In genomic region chr11:125935629-125936199, GRCh38 we compare ENCODE assay signal across 23 cellular contexts. TPM values are rescaled to one million over a fixed set of nuclear protein-coding genes. Genes with fewer than 3 reads are reported as not detected.
DNase-seq lines count a peak whose midpoint lies in the region; TF ChIP-seq lines count a peak whose summit lies in the region.
"Had no signal": no experiment of that assay in that cellular context is flagged by ENCODE, and none has a peak within 500 bp of the region (broad histone marks: within the 10 kb centered on the region; RNA-seq: fewer than 3 reads in every experiment).

No MANE protein-coding gene starts in this region.

- H3K27me3 Mint-ChIP-seq in nephron (ENCODE audit: low read depth) = peaks cover 5% of the 10 kb centered on the region
- H3K27me3 Mint-ChIP-seq in activated naive CD4-positive, alpha-beta T cell treated with anti-CD3 and anti-CD28 coated beads for 36 hours (ENCODE audit: low read depth) = no peaks in the 10 kb centered on the region

- POLR2A ChIA-PET in SK-N-SH (lab: Yijun Ruan, JAX) = interaction anchor here (0.9 to 1.3 kb wide), 2 partner anchors 33 to 175 kb away, joined by 4 read pairs; partner anchors contain the start of gene PUS3

- no peaks in the 10 kb centered on the region for H3K9me2 ChIP-seq in SK-N-SH

- TF ChIP-seq EP300 in SK-N-SH (IDR thresholded peaks at IDR 0.05; ENCODE audit: borderline replicate concordance in 1 of 2, low read depth in 1 of 2, low read length in 1 of 2) = peak; percentile 63 to 94; a peak in 3 of 4 replicates

- no peak for TF ChIP-seq CTCF in BE2C (IDR thresholded peaks at IDR 0.05; ENCODE audit: low read depth, low read length)
- TF ChIP-seq CTCF in SK-N-SH (IDR thresholded peaks at IDR 0.05) = no peak
- no peak for TF ChIP-seq CTCF in nephron (IDR thresholded peaks at IDR 0.05; ENCODE audit: unreplicated experiment in 3 of 3)

- no peaks in the 10 kb centered on the region for H3K9me3 Mint-ChIP-seq in nephron
- H3K9me3 Mint-ChIP-seq in activated naive CD4-positive, alpha-beta T cell treated with anti-CD3 and anti-CD28 coated beads for 36 hours = no peaks in the 10 kb centered on the region
- H3K9me3 Mint-ChIP-seq: CD8-positive, alpha-beta memory T cell; immature natural killer cell had no signal

- peaks cover 66% of the 10 kb centered on the region for H3K4me1 Mint-ChIP-seq in nephron
- H3K4me1 Mint-ChIP-seq in activated naive CD4-positive, alpha-beta T cell treated with anti-CD3 and anti-CD28 coated beads for 36 hours (ENCODE audit: low read depth) = peaks cover 8% of the 10 kb centered on the region
- H3K4me1 Mint-ChIP-seq: immature natural killer cell had no signal

- CTCF ChIA-PET in SK-N-SH (lab: Yijun Ruan, JAX) = interaction anchor here (0.7 to 2.0 kb wide), 10 partner anchors 9 to 258 kb away, joined by 3 to 12 read pairs (median 4); no protein-coding TSS in a partner anchor
- CTCF ChIA-PET in activated naive CD4-positive, alpha-beta T cell treated with anti-CD3 and anti-CD28 coated beads for 36 hours (lab: Charles Lee) = interaction anchor here (0.6 kb wide), 2 partner anchors 14 to 1059 kb away, joined by 3 read pairs; no protein-coding TSS in a partner anchor

- H3K27me3 ChIP-seq in BE2C (no peaks in the 10 kb centered on the region), SK-N-SH (ENCODE audit: insufficient read depth) (no peaks in the 10 kb centered on the region)
- H3K27me3 ChIP-seq: esophagus muscularis mucosa, SJSA1 had no signal

- H3K9me3 ChIP-seq in BE2C (no peaks in the 10 kb centered on the region), SK-N-SH (no peaks in the 10 kb centered on the region)
- H3K9me3 ChIP-seq: esophagus muscularis mucosa, SJSA1 had no signal

- H3K4me2 ChIP-seq in SK-N-SH = no peak overlapping the region
- H3K4me2 ChIP-seq: PC-9 had no signal

- intact Hi-C loops in activated naive CD4-positive, alpha-beta T cell treated with anti-CD3 and anti-CD28 coated beads for 36 hours (cut with micrococcal nuclease) = no loop called here

- H3F3A ChIP-seq in SK-N-SH (replicated peaks; ENCODE audit: insufficient read depth) = no peaks in the 10 kb centered on the region

- H2AFZ ChIP-seq in SK-N-SH (ENCODE audit: low read depth) = no peak overlapping the region
- H2AFZ ChIP-seq: PC-9 had no signal

- no peaks in the 10 kb centered on the region for H3K36me3 ChIP-seq in BE2C
- no peaks in the 10 kb centered on the region for H3K36me3 ChIP-seq in SK-N-SH (replicated peaks in 1 of 2; ENCODE audit: control insufficient read depth in 1 of 2, insufficient read depth in 2 of 2, low read length in 1 of 2)
- H3K36me3 ChIP-seq: esophagus muscularis mucosa, SJSA1 had no signal

- peak; percentile 31 for TF ChIP-seq RAD21 in SK-N-SH (IDR thresholded peaks at IDR 0.05; ENCODE audit: low read length)

- H4K20me1 ChIP-seq in SK-N-SH (ENCODE audit: insufficient read depth) = no peaks in the 10 kb centered on the region

- H3K79me2 ChIP-seq in SK-N-SH (ENCODE audit: insufficient read depth) = no peaks in the 10 kb centered on the region

- peak; percentile 75 for DNase-seq in BE2C
- DNase-seq in SK-N-SH = peak; percentile 88
- DNase-seq in NCI-H2171 treated with DMSO at 0.1 percent for 48 hours (lab: John Stamatoyannopoulos, UW) = no peak
- DNase-seq in UCSD-AML1 (lab: John Stamatoyannopoulos, UW; ENCODE audit: unreplicated experiment) = no peak
- DNase-seq in activated naive CD4-positive, alpha-beta T cell treated with anti-CD3 and anti-CD28 coated beads for 36 hours = no peak
- DNase-seq: activated CD4-positive, CD25-positive, alpha-beta regulatory T cell treated with anti-CD3 and anti-CD28 coated beads, Interleukin-2, amount 50 U/mL, for 72 hours; CD8-positive, alpha-beta memory T cell; DMS79 treated with DMSO at 0.1 percent for 48 hours; effector CD4-positive, alpha-beta T cell; immature natural killer cell; left ventricle myocardium superior; NCI-H1436 treated with DMSO at 0.1 percent for 48 hours; NCI-H82; PC-9; T-helper 9 cell had no signal

- H3K4me3 Mint-ChIP-seq in nephron = peak overlapping the region in 1 of 3 experiments; percentile 8
- H3K4me3 Mint-ChIP-seq in activated naive CD4-positive, alpha-beta T cell treated with anti-CD3 and anti-CD28 coated beads for 36 hours = no peak overlapping the region
- H3K4me3 Mint-ChIP-seq: CD8-positive, alpha-beta memory T cell; immature natural killer cell had no signal

- peaks cover 11% of the 10 kb centered on the region; the same call in 1 of the 2 replicates for H3K4me1 ChIP-seq in BE2C
- H3K4me1 ChIP-seq in SK-N-SH (ENCODE audit: control insufficient read depth in 1 of 2, insufficient read depth in 2 of 2, low read depth in 1 of 2, low read length in 1 of 2) = peaks cover 0 to 24% of the 10 kb centered on the region in 2 experiments; a peak in 2 of 4 replicates
- H3K4me1 ChIP-seq: SJSA1 had no signal

- peak overlapping the region; percentile 91 to 96 (median 91) for H3K27ac Mint-ChIP-seq in nephron
- no peak overlapping the region for H3K27ac Mint-ChIP-seq in activated naive CD4-positive, alpha-beta T cell treated with anti-CD3 and anti-CD28 coated beads for 36 hours
- H3K27ac Mint-ChIP-seq: activated naive CD4-positive, alpha-beta T cell treated with anti-CD3 and anti-CD28 coated beads, Interleukin-2, amount 50 U/mL, for 72 hours; CD8-positive, alpha-beta memory T cell; immature natural killer cell had no signal

- WGBS in SK-N-SH (ENCODE audit: low lambda C conversion rate) = 21% methylated on average over 12 of the region's 12 CpGs

- H3K27ac ChIP-seq in SK-N-SH (ENCODE audit: low read depth in 2 of 2, low read length in 1 of 2) = peak overlapping the region in 1 of 2 experiments; percentile 77; a peak in 2 of 4 replicates
- H3K27ac ChIP-seq: esophagus muscularis mucosa, PC-9, SJSA1 had no signal

- no peaks in the 10 kb centered on the region for H3K36me3 Mint-ChIP-seq in nephron (ENCODE audit: low read depth)
- H3K36me3 Mint-ChIP-seq in activated naive CD4-positive, alpha-beta T cell treated with anti-CD3 and anti-CD28 coated beads for 36 hours (ENCODE audit: low read depth) = no peaks in the 10 kb centered on the region
- H3K36me3 Mint-ChIP-seq: activated naive CD4-positive, alpha-beta T cell treated with anti-CD3 and anti-CD28 coated beads, Interleukin-2, amount 50 U/mL, for 72 hours; CD8-positive, alpha-beta memory T cell; immature natural killer cell had no signal

- no peak overlapping the region for H3K9ac ChIP-seq in SK-N-SH

- H3K4me3 ChIP-seq in BE2C (ENCODE audit: low read depth, low read length) = no peak overlapping the region
- H3K4me3 ChIP-seq in SK-N-SH (ENCODE audit: low read depth in 2 of 2, low read length in 1 of 2) = peak overlapping the region in 1 of 2 experiments; percentile 9; a peak in 1 of 4 replicates
- H3K4me3 ChIP-seq: esophagus muscularis mucosa, PC-9, SJSA1 had no signal

TF ChIP-seq in SK-N-SH, 30 proteins besides CTCF, POLR2A, EP300 and RAD21 (continues in another document):
- peak; percentile 90 for TF ChIP-seq CHD2 (IDR thresholded peaks at IDR 0.05; ENCODE audit: low read length, partially characterized antibody)
- no peak for TF ChIP-seq ELF1 (IDR thresholded peaks at IDR 0.05)
- peak; percentile 93 for TF ChIP-seq POLR2AphosphoS5 (IDR thresholded peaks at IDR 0.05; ENCODE audit: low read depth, low read length)
- TF ChIP-seq USF2 (IDR thresholded peaks at IDR 0.05; ENCODE audit: borderline replicate concordance, low read depth, low read length) = no peak
- TF ChIP-seq TAF1 (IDR thresholded peaks at IDR 0.05; ENCODE audit: borderline replicate concordance, low read depth, low read length) = no peak
- TF ChIP-seq TCF12 (IDR thresholded peaks at IDR 0.05) = peak; percentile 99
- TF ChIP-seq TEAD4 (IDR thresholded peaks at IDR 0.05; ENCODE audit: borderline replicate concordance, insufficient read depth) = 0 out of 2 replicates have a peak, but pooled peaks have one; percentile 39
- peak; percentile 91 for TF ChIP-seq NFIC (IDR thresholded peaks at IDR 0.05; ENCODE audit: borderline replicate concordance)
- 0 out of 2 replicates have a peak, but pooled peaks have one; percentile 42 for TF ChIP-seq FOXM1 (IDR thresholded peaks at IDR 0.05; ENCODE audit: low read depth)
- no peak for TF ChIP-seq NRF1 (IDR thresholded peaks at IDR 0.05; ENCODE audit: low read depth, low read length)
- peak; percentile 93 for TF ChIP-seq FOXJ3 (CRISPR knock-in tag; IDR thresholded peaks at IDR 0.05)
- TF ChIP-seq SMC3 (IDR thresholded peaks at IDR 0.05; ENCODE audit: low read depth, low read length) = no peak
- no peak for TF ChIP-seq MEF2A (IDR thresholded peaks at IDR 0.05; ENCODE audit: borderline replicate concordance, low read depth)

RNA-seq across cellular contexts. Expression of gene VSIG10L2, which starts 10.1 kb away (rescaled TPM):
- 1.3 TPM for polyA plus RNA-seq in BE2C (2012; ENCODE audit: insufficient read depth, insufficient read length, low read depth)
- polyA plus RNA-seq in SK-N-SH (2012; rRNA removed) = 0.02 and 0.16 TPM in 2 replicates
- polyA plus RNA-seq in SK-N-SH (2012; cell fraction: cytosol; rRNA removed) = 0.01 and 0.05 TPM in 2 replicates
- 0.16 and 0.85 TPM in 2 replicates for polyA plus RNA-seq in SK-N-SH (2012; cell fraction: nucleus; rRNA removed)
- not detected for total RNA-seq in activated naive CD4-positive, alpha-beta T cell treated with anti-CD3 and anti-CD28 coated beads for 36 hours
- total RNA-seq: activated naive CD4-positive, alpha-beta T cell treated with anti-CD3 and anti-CD28 coated beads, Interleukin-2, amount 50 U/mL, for 72 hours; CD8-positive, alpha-beta memory T cell; cerebellum; left ventricle myocardium superior; M059J; PC-9; SJSA1; temporal lobe had no signal
- polyA plus RNA-seq: AG04450; CD8-positive, alpha-beta memory T cell; immature natural killer cell had no signal

RNA-seq across cellular contexts. Expression of gene DDX25, which starts 31.4 kb away (rescaled TPM):
- polyA plus RNA-seq in BE2C (2012; ENCODE audit: insufficient read depth, insufficient read length, low read depth) = 5.5 TPM
- polyA plus RNA-seq in SK-N-SH (2012; rRNA removed) = 0.12 and 0.39 TPM in 2 replicates
- polyA plus RNA-seq in SK-N-SH (2012; cell fraction: cytosol; rRNA removed) = 0.24 and 0.42 TPM in 2 replicates
- polyA plus RNA-seq in SK-N-SH (2012; cell fraction: nucleus; rRNA removed) = 0.29 TPM in 2 replicates
- not detected for total RNA-seq in activated naive CD4-positive, alpha-beta T cell treated with anti-CD3 and anti-CD28 coated beads for 36 hours
- total RNA-seq: left ventricle myocardium superior, M059J, SJSA1 had no signal
- polyA plus RNA-seq: AG04450; CD8-positive, alpha-beta memory T cell; immature natural killer cell had no signal

RNA-seq across cellular contexts. Expression of gene PUS3, which starts 32.7 kb away (rescaled TPM):
- 67.5 TPM for polyA plus RNA-seq in BE2C (2012; ENCODE audit: insufficient read depth, insufficient read length, low read depth)
- polyA plus RNA-seq in SK-N-SH (2012; rRNA removed) = 7.0 and 8.3 TPM in 2 replicates
- polyA plus RNA-seq in SK-N-SH (2012; cell fraction: cytosol; rRNA removed) = 9.7 and 11.4 TPM in 2 replicates
- 3.1 and 5.0 TPM in 2 replicates for polyA plus RNA-seq in SK-N-SH (2012; cell fraction: nucleus; rRNA removed)
- total RNA-seq in activated naive CD4-positive, alpha-beta T cell treated with anti-CD3 and anti-CD28 coated beads for 36 hours = 10 to 100 TPM; 14.9 to 18.5 TPM

RNA-seq across cellular contexts. Expression of gene HYLS1, which starts 48.2 kb away (rescaled TPM):
- polyA plus RNA-seq in BE2C (2012; ENCODE audit: insufficient read depth, insufficient read length, low read depth) = 4.4 TPM
- polyA plus RNA-seq in SK-N-SH (2012; rRNA removed) = 1.3 and 1.4 TPM in 2 replicates
- 1.9 TPM in 2 replicates for polyA plus RNA-seq in SK-N-SH (2012; cell fraction: cytosol; rRNA removed)
- polyA plus RNA-seq in SK-N-SH (2012; cell fraction: nucleus; rRNA removed) = 1.00 and 1.6 TPM in 2 replicates
- 10 to 100 TPM; 10.2 to 11.7 TPM for total RNA-seq in activated naive CD4-positive, alpha-beta T cell treated with anti-CD3 and anti-CD28 coated beads for 36 hours

Comparison
In these comparisons a context has a peak if more than half of its experiments do, and no peak if none do; other contexts are left out.
1. DNase-seq: peak in BE2C (single experiment) and SK-N-SH (single experiment); none in NCI-H2171 treated with DMSO at 0.1 percent for 48 hours (single experiment), UCSD-AML1 (single experiment) and activated naive CD4-positive, alpha-beta T cell treated with anti-CD3 and anti-CD28 coated beads for 36 hours (single experiment).